In the genomic region with DNA sequence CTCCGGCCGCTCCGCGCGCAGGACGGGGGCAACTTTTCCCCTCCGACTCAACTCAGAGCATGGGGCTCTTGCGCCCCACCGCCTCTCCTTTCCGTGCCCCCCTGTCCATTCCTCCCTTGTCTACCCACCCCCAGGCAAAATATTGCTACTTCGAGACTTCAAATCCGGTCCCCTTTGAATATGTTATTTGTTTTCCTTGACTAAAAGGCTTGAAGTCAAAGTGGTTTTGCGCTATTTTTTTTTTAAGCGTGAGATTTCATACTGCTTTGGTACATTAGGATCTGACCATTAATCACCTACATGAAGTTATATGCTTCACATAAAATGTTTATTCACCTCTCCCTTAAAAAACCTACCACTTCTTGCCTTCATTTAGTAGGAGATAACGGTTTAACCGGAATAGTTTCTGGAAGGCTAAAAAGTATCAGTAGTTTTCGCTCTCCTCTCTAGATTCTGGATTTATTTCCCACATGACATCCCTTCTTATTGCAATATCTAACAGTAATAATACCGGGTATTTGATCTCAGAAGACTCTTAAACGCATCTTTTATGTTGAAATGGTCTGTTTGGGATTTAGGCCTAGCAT, we compare ENCODE assay signal across 8 cellular contexts. TPM values are rescaled to one million over a fixed set of nuclear protein-coding genes. Genes with fewer than 3 reads are reported as not detected.
DNase-seq lines count a peak whose midpoint lies in the region; ATAC-seq and TF ChIP-seq lines count a peak whose summit lies in the region.

No MANE protein-coding gene starts in this region.

- intact Hi-C loops in activated naive CD4-positive, alpha-beta T cell treated with anti-CD3 and anti-CD28 coated beads for 36 hours (cut with micrococcal nuclease): loop anchor here (1.0 kb wide), 1 partner anchor 8 kb away; no protein-coding TSS in a partner anchor
- intact Hi-C loops in MCF 10A (cut with micrococcal nuclease): loop anchor here (1.0 to 10.0 kb wide), 3 partner anchors 57 to 254 kb away; no protein-coding TSS in a partner anchor

- H3K27ac Mint-ChIP-seq in activated naive CD4-positive, alpha-beta T cell treated with anti-CD3 and anti-CD28 coated beads for 36 hours: no peak overlapping the region
- H3K27ac Mint-ChIP-seq in MCF 10A (ENCODE audit: low read depth, unreplicated experiment) (peak overlapping the region; percentile 96), type B pancreatic cell (peak overlapping the region; percentile 91)

- H3K36me3 Mint-ChIP-seq in activated naive CD4-positive, alpha-beta T cell treated with anti-CD3 and anti-CD28 coated beads for 36 hours (ENCODE audit: low read depth): peaks cover 4% of the 10 kb centered on the region
- H3K36me3 Mint-ChIP-seq in MCF 10A (ENCODE audit: insufficient read depth, unreplicated experiment) (peaks cover 15% of the 10 kb centered on the region), type B pancreatic cell (peaks cover 12% of the 10 kb centered on the region)

- DNase-seq in activated naive CD4-positive, alpha-beta T cell treated with anti-CD3 and anti-CD28 coated beads for 36 hours: no peak
- no peak for DNase-seq in activated naive CD4-positive, alpha-beta T cell treated with anti-CD3 and anti-CD28 coated beads, Interleukin-2, amount 50 U/mL, for 16 hours
- DNase-seq in MCF 10A (ENCODE audit: unreplicated experiment) (peak; percentile 36), lung (ENCODE audit: low spot score) (no peak), type B pancreatic cell (ENCODE audit: extremely low spot score, unreplicated experiment) (no peak), NCI-H524 treated with DMSO at 0.1 percent for 48 hours (lab: John Stamatoyannopoulos, UW) (no peak), NCI-H226 (no peak), ureter (ENCODE audit: low spot score) (no peak)

- H3K9me3 ChIP-seq in lung (ENCODE audit: control insufficient read depth in 2 of 2, insufficient read depth in 1 of 2, low read length in 1 of 2): peaks cover 0 to 2% of the 10 kb centered on the region in 2 donors

- H3K4me3 ChIP-seq in lung: peak overlapping the region; percentile 96

- no TSS peak for BruUV-seq in MCF 10A (replicated peaks; lab: Mats Ljungman, UMichigan)

- H3K27ac ChIP-seq in lung (ENCODE audit: low read depth in 1 of 2, low read length in 1 of 2): peak overlapping the region; percentile 98 to 100

- peak overlapping the region; percentile 76 for H3K4me3 Mint-ChIP-seq in activated naive CD4-positive, alpha-beta T cell treated with anti-CD3 and anti-CD28 coated beads for 36 hours
- peak overlapping the region; percentile 88 for H3K4me3 Mint-ChIP-seq in MCF 10A (ENCODE audit: unreplicated experiment)
- peak overlapping the region; percentile 97 for H3K4me3 Mint-ChIP-seq in type B pancreatic cell

- H3K4me1 ChIP-seq in lung (ENCODE audit: control insufficient read depth in 2 of 2, insufficient read depth in 2 of 2, low read length in 2 of 2): peaks cover 1 to 17% of the 10 kb centered on the region in 2 donors

- no peak for ATAC-seq in lung (ENCODE audit: insufficient read depth, low FRiP score)

- H3K9me3 Mint-ChIP-seq in activated naive CD4-positive, alpha-beta T cell treated with anti-CD3 and anti-CD28 coated beads for 36 hours: no peaks in the 10 kb centered on the region
- H3K9me3 Mint-ChIP-seq in MCF 10A (ENCODE audit: unreplicated experiment) (no peaks in the 10 kb centered on the region), type B pancreatic cell (no peaks in the 10 kb centered on the region)

- WGBS in lung, 2 donors: 13 to 23% methylated on average over 19 of the region's 19 CpGs

- peaks cover 18% of the 10 kb centered on the region for H3K27me3 Mint-ChIP-seq in activated naive CD4-positive, alpha-beta T cell treated with anti-CD3 and anti-CD28 coated beads for 36 hours (ENCODE audit: low read depth)
- H3K27me3 Mint-ChIP-seq in MCF 10A (ENCODE audit: insufficient read depth, unreplicated experiment) (no peaks in the 10 kb centered on the region), type B pancreatic cell (peaks cover 54% of the 10 kb centered on the region)

- CTCF ChIA-PET in activated naive CD4-positive, alpha-beta T cell treated with anti-CD3 and anti-CD28 coated beads for 36 hours (lab: Charles Lee): no interaction called here
- CTCF ChIA-PET in MCF 10A (lab: Yijun Ruan, JAX): interaction anchor here (1.0 to 2.8 kb wide), 2 partner anchors 33 to 255 kb away, joined by 3 to 12 read pairs; no protein-coding TSS in a partner anchor

- H3K27me3 ChIP-seq in lung (ENCODE audit: control insufficient read depth, insufficient read depth): no peaks in the 10 kb centered on the region

- POLR2A ChIA-PET in MCF 10A (lab: Yijun Ruan, JAX): interaction anchor here (0.9 to 3.4 kb wide), 6 partner anchors 10 to 253 kb away, joined by 3 to 56 read pairs (median 5); no protein-coding TSS in a partner anchor

- peaks cover 0 to 8% of the 10 kb centered on the region in 2 donors for H3K36me3 ChIP-seq in lung (ENCODE audit: control insufficient read depth in 2 of 2, insufficient read depth in 2 of 2, low read length in 2 of 2)

- TF ChIP-seq CTCF in MCF 10A (IDR thresholded peaks at IDR 0.05; ENCODE audit: unreplicated experiment) (no peak), lung (IDR thresholded peaks at IDR 0.05; ENCODE audit: control extremely low read depth, extremely low read depth) (no peak), type B pancreatic cell (conservative IDR thresholded peaks at IDR 0.05) (no peak)

- H3K4me1 Mint-ChIP-seq in activated naive CD4-positive, alpha-beta T cell treated with anti-CD3 and anti-CD28 coated beads for 36 hours (ENCODE audit: low read depth): peaks cover 30% of the 10 kb centered on the region
- H3K4me1 Mint-ChIP-seq in MCF 10A (ENCODE audit: insufficient read depth, unreplicated experiment) (peaks cover 29% of the 10 kb centered on the region), type B pancreatic cell (ENCODE audit: unreplicated experiment) (peaks cover 40% of the 10 kb centered on the region)

RNA-seq across cellular contexts. Expression of gene NFIA, which starts 1.5 kb away (rescaled TPM):
- total RNA-seq in activated naive CD4-positive, alpha-beta T cell treated with anti-CD3 and anti-CD28 coated beads for 36 hours: 1 to 10 TPM in 1 of 2 experiments, under 1 TPM in 1; 0.98 to 1.1 TPM
- 47.4 and 54.8 TPM in 2 replicates for total RNA-seq in MCF 10A (2022)
- total RNA-seq in lung: 10 to 100 TPM; 60.9 to 63.4 TPM
- polyA plus RNA-seq in lung: 1 to 10 TPM; 3.0 to 7.5 TPM
- total RNA-seq in type B pancreatic cell (ENCODE audit: low replicate concordance): 10.5 and 49.4 TPM in 2 replicates
- total RNA-seq in ureter: 132 TPM
